Comparison of ENCODE assay signal across 22 cellular contexts in genomic region chr9:138070815-138071214, GRCh38.
A peak's percentile ranks its signal among the peaks of the same experiment; 100 is the strongest.
DNase-seq lines count a peak whose midpoint lies in the region; ATAC-seq and TF ChIP-seq lines count a peak whose summit lies in the region.
"Had no signal": no experiment of that assay in that cellular context is flagged by ENCODE, and none has a peak within 500 bp of the region (broad histone marks: within the 10 kb centered on the region; RNA-seq: fewer than 3 reads in every experiment).

No MANE protein-coding gene starts in this region.

- H2AFZ ChIP-seq in SK-N-SH (ENCODE audit: low read depth): no peak overlapping the region

- no peak for ATAC-seq in SK-N-SH treated with all-trans-retinoic acid at 6 μM for 48 hours
- ATAC-seq in sciatic nerve: no peak

- no peaks in the 10 kb centered on the region for H4K20me1 ChIP-seq in SK-N-SH (ENCODE audit: insufficient read depth)

- H3K9ac ChIP-seq in SK-N-SH: no peak overlapping the region

- H3K27me3 ChIP-seq in SK-N-SH (ENCODE audit: insufficient read depth) (no peaks in the 10 kb centered on the region), esophagus muscularis mucosa (peaks cover 0 to 57% (median 0%) of the 10 kb centered on the region in 4 donors)

- in situ Hi-C loops in GM13976 (cut with MboI; ENCODE audit: low sequenced_read_pairs, unreplicated experiment): no loop called here

- H3K4me3 Mint-ChIP-seq in endothelial cell (ENCODE audit: unreplicated experiment): no peak overlapping the region
- H3K4me3 Mint-ChIP-seq: CD4-positive, alpha-beta memory T cell had no signal

- H3K36me3 Mint-ChIP-seq in endothelial cell (ENCODE audit: low read depth, unreplicated experiment): no peaks in the 10 kb centered on the region
- H3K36me3 Mint-ChIP-seq: CD4-positive, alpha-beta memory T cell had no signal

- H3K9me2 ChIP-seq in SK-N-SH: no peaks in the 10 kb centered on the region

- H3F3A ChIP-seq in SK-N-SH (replicated peaks; ENCODE audit: insufficient read depth): no peaks in the 10 kb centered on the region

- CTCF ChIA-PET in SK-N-SH (lab: Yijun Ruan, JAX): no interaction called here

- H3K27ac ChIP-seq in SK-N-SH (ENCODE audit: low read depth in 2 of 2, low read length in 1 of 2): no peak overlapping the region
- H3K27ac ChIP-seq in esophagus muscularis mucosa (replicated peaks in 1 of 4): no peak overlapping the region
- H3K27ac ChIP-seq: 22Rv1, HL-60 had no signal

- no peak overlapping the region for H3K4me2 ChIP-seq in SK-N-SH

- TF ChIP-seq RAD21 in SK-N-SH (IDR thresholded peaks at IDR 0.05; ENCODE audit: low read length): no peak

- H3K79me2 ChIP-seq in SK-N-SH (ENCODE audit: insufficient read depth): no peaks in the 10 kb centered on the region

- TF ChIP-seq CTCF in SK-N-SH (IDR thresholded peaks at IDR 0.05) (no peak), GM13976 (IDR thresholded peaks at IDR 0.05; ENCODE audit: borderline replicate concordance, control extremely low read depth, extremely low read depth, insufficient read depth, missing control alignments) (no peak), esophagus muscularis mucosa (IDR thresholded peaks at IDR 0.05) (no peak), endothelial cell (IDR thresholded peaks at IDR 0.05; ENCODE audit: unreplicated experiment) (no peak)

- 31% methylated on average over 7 of the region's 8 CpGs for WGBS in SK-N-SH (ENCODE audit: low lambda C conversion rate)
- WGBS in esophagus muscularis mucosa: 72% methylated on average over 6 of the region's 8 CpGs

- DNase-seq in SK-N-SH (peak; percentile 15), GM13976 (ENCODE audit: low spot score) (peak; percentile 21), esophagus muscularis mucosa (ENCODE audit: extremely low spot score) (peak; percentile 86), sciatic nerve (ENCODE audit: low spot score) (peak; percentile 32), NCI-H1092 treated with DMSO at 0.1 percent for 48 hours (lab: John Stamatoyannopoulos, UW) (no peak), endothelial cell (ENCODE audit: low spot score) (no peak)
- DNase-seq in stimulated activated naive CD4-positive, alpha-beta T cell treated with Interleukin-2 at 50 U/mL for 16 hours (lab: John Stamatoyannopoulos, UW): no peak
- DNase-seq: Calu3; CD4-positive, alpha-beta memory T cell; DND-41; MV-4-11; NCI-H1417 treated with DMSO at 0.1 percent for 48 hours; NCI-H1930; NCI-H2171; NCI-H446; NCI-H69; NK-92 treated with Interleukin-12 subunit alpha and Interleukin-12 subunit beta, amount 100 ng/mL, for 24 hours; OCI-M1 had no signal

- TF ChIP-seq EP300 in SK-N-SH (IDR thresholded peaks at IDR 0.05; ENCODE audit: borderline replicate concordance in 1 of 2, low read depth in 1 of 2, low read length in 1 of 2): no peak
- TF ChIP-seq EP300 in esophagus muscularis mucosa (IDR thresholded peaks at IDR 0.05): no peak

- no peaks in the 10 kb centered on the region for H3K9me3 Mint-ChIP-seq in endothelial cell (ENCODE audit: unreplicated experiment)
- H3K9me3 Mint-ChIP-seq: CD4-positive, alpha-beta memory T cell had no signal

- H3K4me1 ChIP-seq in SK-N-SH (ENCODE audit: control insufficient read depth in 1 of 2, insufficient read depth in 2 of 2, low read depth in 1 of 2, low read length in 1 of 2) (peaks cover 0 to 18% of the 10 kb centered on the region in 2 experiments; a peak in 2 of 4 replicates), esophagus muscularis mucosa (no peaks in the 10 kb centered on the region)
- H3K4me1 ChIP-seq: HAP-1 had no signal

- POLR2A ChIA-PET in SK-N-SH (lab: Yijun Ruan, JAX): no interaction called here

- H3K9me3 ChIP-seq in SK-N-SH (no peaks in the 10 kb centered on the region), esophagus muscularis mucosa (no peaks in the 10 kb centered on the region)
- H3K9me3 ChIP-seq: HAP-1 had no signal

- no peak for TF ChIP-seq POLR2A in esophagus muscularis mucosa (IDR thresholded peaks at IDR 0.05; ENCODE audit: low read depth)

- intact Hi-C loops in esophagus muscularis mucosa (cut with DNase I) (no loop called here), sciatic nerve (cut with DNase I) (no loop called here)

- H3K36me3 ChIP-seq in SK-N-SH (replicated peaks in 1 of 2; ENCODE audit: control insufficient read depth in 1 of 2, insufficient read depth in 2 of 2, low read length in 1 of 2) (no peaks in the 10 kb centered on the region), esophagus muscularis mucosa (no peaks in the 10 kb centered on the region)
- H3K36me3 ChIP-seq: HAP-1 had no signal

- H3K4me3 ChIP-seq in SK-N-SH (ENCODE audit: low read depth in 2 of 2, low read length in 1 of 2) (no peak overlapping the region), esophagus muscularis mucosa (no peak overlapping the region)
- H3K4me3 ChIP-seq: HAP-1 had no signal

- no peaks in the 10 kb centered on the region for H3K27me3 Mint-ChIP-seq in endothelial cell (ENCODE audit: unreplicated experiment)

- no peak overlapping the region for H3K27ac Mint-ChIP-seq in endothelial cell (ENCODE audit: unreplicated experiment)
- H3K27ac Mint-ChIP-seq: CD4-positive, alpha-beta memory T cell had no signal

- H3K4me1 Mint-ChIP-seq in endothelial cell (ENCODE audit: unreplicated experiment): no peaks in the 10 kb centered on the region
- H3K4me1 Mint-ChIP-seq: CD4-positive, alpha-beta memory T cell had no signal

TF ChIP-seq in SK-N-SH, 30 proteins besides CTCF, POLR2A, EP300 and RAD21:
- TF ChIP-seq GABPA (IDR thresholded peaks at IDR 0.05; ENCODE audit: low read depth) (no peak), RCOR1 (IDR thresholded peaks at IDR 0.05; ENCODE audit: low read length) (no peak), GATA2 (CRISPR knock-in tag; IDR thresholded peaks at IDR 0.05) (no peak), POLR2AphosphoS5 (IDR thresholded peaks at IDR 0.05; ENCODE audit: low read depth, low read length) (no peak)

TF ChIP-seq in SK-N-SH treated with all-trans-retinoic acid at 6 μM for 48 hours, 23 proteins besides CTCF, POLR2A, EP300 and RAD21:
- TF ChIP-seq ISL1 (CRISPR knock-in tag; IDR thresholded peaks at IDR 0.05): no peak
- TF ChIP-seq SNAI2 (CRISPR knock-in tag; IDR thresholded peaks at IDR 0.05): no peak
- TF ChIP-seq PATZ1 (CRISPR knock-in tag; IDR thresholded peaks at IDR 0.05; ENCODE audit: borderline replicate concordance): no peak
- TF ChIP-seq TSHZ2 (CRISPR knock-in tag; IDR thresholded peaks at IDR 0.05): no peak
- TF ChIP-seq ZFP3 (CRISPR knock-in tag; IDR thresholded peaks at IDR 0.05): no peak

Comparison
In these comparisons a context has a peak if more than half of its experiments do, and no peak if none do; other contexts are left out.
1. DNase-seq: peak in SK-N-SH (single experiment), GM13976 (single experiment), esophagus muscularis mucosa (single experiment) and sciatic nerve (single experiment); none in NCI-H1092 treated with DMSO at 0.1 percent for 48 hours (single experiment), stimulated activated naive CD4-positive, alpha-beta T cell treated with Interleukin-2 at 50 U/mL for 16 hours (single experiment) and endothelial cell (single experiment).